Comparison of ENCODE assay signal across 8 cellular contexts in the genomic region with DNA sequence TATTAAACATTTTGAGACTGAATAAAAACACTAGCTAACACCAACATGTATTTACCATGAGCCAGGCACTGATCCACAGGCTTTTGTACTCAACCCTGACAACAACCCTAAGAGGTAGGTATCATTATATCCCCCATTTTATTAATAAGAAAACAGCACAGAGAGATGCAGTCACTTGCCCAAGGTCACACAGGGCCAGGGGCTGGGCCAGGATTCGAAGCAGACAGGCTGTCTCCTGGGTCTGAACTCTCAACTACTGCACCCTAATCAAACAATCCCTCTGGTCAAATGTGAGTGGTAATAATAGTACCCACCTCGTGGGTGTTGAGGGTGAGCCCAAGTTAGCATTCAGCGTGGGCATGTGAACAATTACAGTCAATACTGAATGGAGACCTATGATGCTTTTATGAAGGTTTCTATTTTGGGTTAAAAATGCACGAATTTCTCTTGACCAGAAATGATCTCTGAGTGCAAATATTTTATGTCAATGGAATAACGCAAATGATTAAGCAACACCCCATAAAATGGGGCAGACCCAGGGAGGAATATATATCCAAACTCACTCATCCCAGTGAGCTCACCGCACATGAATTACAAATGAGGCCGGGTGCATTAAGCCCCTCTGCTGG. TPM values are rescaled to one million over a fixed set of nuclear protein-coding genes. Genes with fewer than 3 reads are reported as not detected.
DNase-seq lines count a peak whose midpoint lies in the region; TF ChIP-seq lines count a peak whose summit lies in the region.
"Not testable (repeated sequence)": the region's sequence is repeated elsewhere in the genome, so short reads cannot be mapped to it uniquely, and the experiment has no call there.

No MANE protein-coding gene starts in this region.

- WGBS in mesenchymal stem cell, result 0% methylated on average over 1 of the region's 7 CpGs

- H3K27ac Mint-ChIP-seq in activated T-cell treated with anti-CD3 and anti-CD28 coated beads, Interleukin-2, amount 50 U/mL, for 24 hours, result peak overlapping the region; percentile 93

- not testable (repeated sequence) for H3K23ac ChIP-seq in mesenchymal stem cell (ENCODE audit: low read length in 2 of 2)

- not testable (repeated sequence) for H3K79me1 ChIP-seq in mesenchymal stem cell (replicated peaks; ENCODE audit: low read length, poor library complexity, severe bottlenecking)

- H3K36me3 ChIP-seq in NT2/D1 (ENCODE audit: insufficient read depth, insufficient read length, low read length), result peaks cover 12% of the 10 kb centered on the region
- not testable (repeated sequence) for H3K36me3 ChIP-seq in mesenchymal stem cell (ENCODE audit: control insufficient read depth in 1 of 2, insufficient read depth in 2 of 2, low read depth in 1 of 2, low read length in 2 of 2); rectal smooth muscle tissue (ENCODE audit: control insufficient read depth, insufficient read depth, low read length); vagina

- H2BK5ac ChIP-seq in mesenchymal stem cell (ENCODE audit: low read depth, low read length, poor library complexity, severe bottlenecking), result not testable (repeated sequence)

- H3K4me2 ChIP-seq in mesenchymal stem cell (ENCODE audit: low read length, poor library complexity, severe bottlenecking), result peak overlapping the region; percentile 61

- H3K9me3 ChIP-seq in NT2/D1 (ENCODE audit: insufficient read depth, low read length); mesenchymal stem cell (ENCODE audit: control insufficient read depth, low read length); vagina: not testable (repeated sequence)

- H2BK15ac ChIP-seq in mesenchymal stem cell (ENCODE audit: low read depth, poor library complexity, severe bottlenecking), result not testable (repeated sequence)

- H3K36me3 Mint-ChIP-seq in activated T-cell treated with anti-CD3 and anti-CD28 coated beads, Interleukin-2, amount 50 U/mL, for 24 hours (ENCODE audit: low read depth), result peaks cover 35% of the 10 kb centered on the region

- H2AK5ac ChIP-seq in mesenchymal stem cell (ENCODE audit: low read length, severe bottlenecking), result not testable (repeated sequence)

- H3K27me3 ChIP-seq in NT2/D1 (ENCODE audit: insufficient read depth, insufficient read length); mesenchymal stem cell (ENCODE audit: control insufficient read depth in 1 of 2, insufficient read depth in 1 of 2, low read length in 2 of 2); rectal smooth muscle tissue (ENCODE audit: control insufficient read depth, insufficient read depth, low read length); vagina: not testable (repeated sequence)

- TF ChIP-seq CTCF in GM12864 (IDR thresholded peaks at IDR 0.05; ENCODE audit: low read depth, low read length, missing control alignments); foreskin fibroblast (IDR thresholded peaks at IDR 0.05; ENCODE audit: low read depth, low read length); vagina (IDR thresholded peaks at IDR 0.05): not testable (repeated sequence)

- intact Hi-C loops in vagina (cut with DNase I), result not testable (repeated sequence)

- peak overlapping the region; percentile 90 for H3K4me3 Mint-ChIP-seq in activated T-cell treated with anti-CD3 and anti-CD28 coated beads, Interleukin-2, amount 50 U/mL, for 24 hours

- H3K14ac ChIP-seq in mesenchymal stem cell (ENCODE audit: low read length in 2 of 2), result not testable (repeated sequence)

- not testable (repeated sequence) for H2BK120ac ChIP-seq in mesenchymal stem cell (ENCODE audit: low read depth, low read length)

- H3K4ac ChIP-seq in mesenchymal stem cell (ENCODE audit: low read depth in 1 of 2, low read length in 2 of 2), result not testable (repeated sequence)

- not testable (repeated sequence) for H3K4me1 ChIP-seq in NT2/D1 (ENCODE audit: insufficient read depth, insufficient read length); mesenchymal stem cell (ENCODE audit: control insufficient read depth, insufficient read depth, low read depth, low read length); rectal smooth muscle tissue (ENCODE audit: control insufficient read depth, insufficient read depth, low read length)
- H3K4me1 ChIP-seq in vagina, result peaks cover 13% of the 10 kb centered on the region

- not testable (repeated sequence) for H3K9me3 Mint-ChIP-seq in activated T-cell treated with anti-CD3 and anti-CD28 coated beads, Interleukin-2, amount 50 U/mL, for 24 hours

- H3K18ac ChIP-seq in mesenchymal stem cell (ENCODE audit: low read depth in 1 of 2, low read length in 2 of 2), result not testable (repeated sequence)

- peaks cover 29% of the 10 kb centered on the region for H3K4me1 Mint-ChIP-seq in activated T-cell treated with anti-CD3 and anti-CD28 coated beads, Interleukin-2, amount 50 U/mL, for 24 hours (ENCODE audit: low read depth)

- H4K8ac ChIP-seq in mesenchymal stem cell (ENCODE audit: low read length), result not testable (repeated sequence)

- not testable (repeated sequence) for DNase-seq in GM12864 (ENCODE audit: low read depth); NT2/D1 (ENCODE audit: low read depth, low spot score); activated T-cell treated with anti-CD3 and anti-CD28 coated beads, Interleukin-2, amount 50 U/mL, for 24 hours; caudate nucleus (lab: John Stamatoyannopoulos, UW); mesenchymal stem cell; vagina (ENCODE audit: extremely low spot score in 2 of 2)
- peak; percentile 32 to 63 for DNase-seq in foreskin fibroblast

- TF ChIP-seq POLR2A in vagina (IDR thresholded peaks at IDR 0.05), result not testable (repeated sequence)

- not testable (repeated sequence) for H4K91ac ChIP-seq in mesenchymal stem cell (ENCODE audit: low read length)

- H2BK12ac ChIP-seq in mesenchymal stem cell (ENCODE audit: low read length in 2 of 2), result not testable (repeated sequence)

- not testable (repeated sequence) for H2AFZ ChIP-seq in mesenchymal stem cell (ENCODE audit: low read depth, low read length)

- peak overlapping the region; percentile 66 for H3K4me3 ChIP-seq in GM12864 (ENCODE audit: low read depth, low read length)
- H3K4me3 ChIP-seq in NT2/D1 (ENCODE audit: insufficient read length, low read depth), result peak overlapping the region; percentile 80
- peak overlapping the region; percentile 67 to 74 for H3K4me3 ChIP-seq in foreskin fibroblast (ENCODE audit: low read depth in 1 of 2, low read length in 2 of 2)
- peak overlapping the region; percentile 79 to 86 for H3K4me3 ChIP-seq in mesenchymal stem cell (ENCODE audit: insufficient read depth in 1 of 2, low read depth in 1 of 2, low read length in 2 of 2)
- peak overlapping the region; percentile 50 for H3K4me3 ChIP-seq in rectal smooth muscle tissue (ENCODE audit: low read length)
- H3K4me3 ChIP-seq in vagina, result peak overlapping the region; percentile 86 to 88

- peak overlapping the region; percentile 80 for H3K27ac ChIP-seq in caudate nucleus (ENCODE audit: low read depth, low read length)
- H3K27ac ChIP-seq in mesenchymal stem cell (ENCODE audit: low read length, poor library complexity, severe bottlenecking); rectal smooth muscle tissue (ENCODE audit: low read depth, low read length); vagina: not testable (repeated sequence)

- H3K27me3 Mint-ChIP-seq in activated T-cell treated with anti-CD3 and anti-CD28 coated beads, Interleukin-2, amount 50 U/mL, for 24 hours, result not testable (repeated sequence)

- H3K9ac ChIP-seq in NT2/D1 (ENCODE audit: insufficient read length, low read depth) (peak overlapping the region; percentile 50), mesenchymal stem cell (ENCODE audit: low read length) (peak overlapping the region; percentile 88)
- H3K9ac ChIP-seq in rectal smooth muscle tissue (ENCODE audit: low read length), result not testable (repeated sequence)

RNA-seq across cellular contexts. Expression of a gene that starts 1.0 kb away (rescaled TPM):
- 7.0 TPM for polyA plus RNA-seq in mesenchymal stem cell (2013, experiment 1 of 2)
- polyA plus RNA-seq in mesenchymal stem cell (2013, experiment 2 of 2), result 6.5 TPM
- 15.7 TPM for total RNA-seq in vagina

RNA-seq across cellular contexts. Expression of a gene that starts 24.9 kb away (rescaled TPM):
- polyA plus RNA-seq in mesenchymal stem cell (2013, experiment 1 of 2), result 30.9 TPM
- 32.6 TPM for polyA plus RNA-seq in mesenchymal stem cell (2013, experiment 2 of 2)
- total RNA-seq in vagina, result 22.8 TPM

RNA-seq across cellular contexts. Expression of a gene that starts 30.8 kb away (rescaled TPM):
- 0.17 TPM for polyA plus RNA-seq in mesenchymal stem cell (2013, experiment 1 of 2)
- 0.22 TPM for polyA plus RNA-seq in mesenchymal stem cell (2013, experiment 2 of 2)
- 4.4 TPM for total RNA-seq in vagina
